In the genomic region with DNA sequence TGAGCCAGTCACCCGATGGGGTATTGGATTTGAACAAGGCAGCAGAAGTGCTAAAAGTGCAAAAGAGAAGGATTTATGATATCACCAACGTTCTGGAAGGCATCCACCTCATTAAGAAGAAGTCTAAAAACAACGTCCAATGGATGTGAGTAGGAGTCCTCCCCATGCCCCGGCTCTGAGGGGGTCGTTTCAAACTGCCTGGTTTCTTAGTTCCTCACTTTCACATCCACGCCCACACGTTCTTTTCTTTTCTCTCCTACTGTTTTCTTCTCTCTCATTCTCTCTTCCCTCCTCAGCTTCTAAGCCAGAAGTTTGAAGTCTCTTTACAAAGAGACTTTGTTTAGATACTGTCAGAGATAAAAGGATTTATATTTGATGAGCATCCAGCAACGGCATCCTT, we compare ENCODE assay signal across 22 cellular contexts. TPM values are rescaled to one million over a fixed set of nuclear protein-coding genes. Genes with fewer than 3 reads are reported as not detected.
A peak's percentile ranks its signal among the peaks of the same experiment; 100 is the strongest.
DNase-seq lines count a peak whose midpoint lies in the region; ATAC-seq and TF ChIP-seq lines count a peak whose summit lies in the region.
"Had no signal": no experiment of that assay in that cellular context is flagged by ENCODE, and none has a peak within 500 bp of the region (broad histone marks: within the 10 kb centered on the region; RNA-seq: fewer than 3 reads in every experiment).

No MANE protein-coding gene starts in this region.

- no peaks in the 10 kb centered on the region for H3K27me3 Mint-ChIP-seq in activated CD4-positive, alpha-beta T cell treated with anti-CD3 and anti-CD28 coated beads, Interleukin-2, amount 10 ng/mL, durations not matched to agents 24 days and 14 days
- H3K27me3 Mint-ChIP-seq in GM23338 (ENCODE audit: insufficient read depth, low read depth, poor library complexity): peaks cover 4% of the 10 kb centered on the region
- H3K27me3 Mint-ChIP-seq in activated T-helper 2 cell treated with anti-CD3 and anti-CD28 coated beads, Interferon-gamma antibody, Interleukin-2, Interleukin-4, amounts not matched to agents 10 μg/mL and 5 μg/mL and 100 μg/mL, durations not matched to agents 14 hours and 24 hours and 36 hours (ENCODE audit: low read depth): no peaks in the 10 kb centered on the region
- no peaks in the 10 kb centered on the region for H3K27me3 Mint-ChIP-seq in osteocyte (ENCODE audit: unreplicated experiment)
- H3K27me3 Mint-ChIP-seq: B cell; CD4-positive, alpha-beta T cell had no signal

- H3K36me3 ChIP-seq in GM23338 (ENCODE audit: insufficient read depth): peaks cover 24% of the 10 kb centered on the region

- no peak overlapping the region for H2AFZ ChIP-seq in GM23338
- H2AFZ ChIP-seq: GM23248, PC-9 had no signal

- H3F3A ChIP-seq in GM23338 (replicated peaks; ENCODE audit: low read depth): 0 out of 2 replicates have a peak, but pooled peaks cover 3% of the 10 kb centered on the region

- ATAC-seq in GM23338 (no peak), GM19023 (IDR thresholded peaks at IDR 0.05; ENCODE audit: unreplicated experiment) (no peak)

- no peak overlapping the region for H3K4me2 ChIP-seq in GM23338
- H3K4me2 ChIP-seq: PC-9, SK-N-SH had no signal

- H3K4me3 ChIP-seq in GM23338: no peak overlapping the region
- H3K4me3 ChIP-seq: GM23248, PC-9 had no signal

- no peaks in the 10 kb centered on the region for H3K27me3 ChIP-seq in GM23338 (ENCODE audit: insufficient read depth)

- peaks cover 57% of the 10 kb centered on the region for H3K79me2 ChIP-seq in GM23338 (replicated peaks; ENCODE audit: insufficient read depth)

- peaks cover 2% of the 10 kb centered on the region for H3K4me1 Mint-ChIP-seq in activated CD4-positive, alpha-beta T cell treated with anti-CD3 and anti-CD28 coated beads, Interleukin-2, amount 10 ng/mL, durations not matched to agents 24 days and 14 days
- H3K4me1 Mint-ChIP-seq in GM23338 (peaks cover 19% of the 10 kb centered on the region), osteocyte (ENCODE audit: unreplicated experiment) (no peaks in the 10 kb centered on the region)
- peaks cover 7% of the 10 kb centered on the region for H3K4me1 Mint-ChIP-seq in activated T-helper 2 cell treated with anti-CD3 and anti-CD28 coated beads, Interferon-gamma antibody, Interleukin-2, Interleukin-4, amounts not matched to agents 10 μg/mL and 5 μg/mL and 100 μg/mL, durations not matched to agents 14 hours and 24 hours and 36 hours (ENCODE audit: low read depth)
- H3K4me1 Mint-ChIP-seq: B cell had no signal

- H3K27ac Mint-ChIP-seq in activated CD4-positive, alpha-beta T cell treated with anti-CD3 and anti-CD28 coated beads, Interleukin-2, amount 10 ng/mL, durations not matched to agents 24 days and 14 days: peak overlapping the region; percentile 9
- H3K27ac Mint-ChIP-seq in GM23338: peak overlapping the region; percentile 22; the same call in 1 of the 2 replicates
- H3K27ac Mint-ChIP-seq in activated T-helper 2 cell treated with anti-CD3 and anti-CD28 coated beads, Interferon-gamma antibody, Interleukin-2, Interleukin-4, amounts not matched to agents 10 μg/mL and 5 μg/mL and 100 μg/mL, durations not matched to agents 14 hours and 24 hours and 36 hours: peak overlapping the region; percentile 2
- H3K27ac Mint-ChIP-seq in osteocyte (ENCODE audit: unreplicated experiment): no peak overlapping the region
- H3K27ac Mint-ChIP-seq: B cell; CD4-positive, alpha-beta T cell had no signal

- H3K9me2 ChIP-seq in GM23338 (ENCODE audit: insufficient read depth): no peaks in the 10 kb centered on the region
- H3K9me2 ChIP-seq: SK-N-SH had no signal

- H3K36me3 Mint-ChIP-seq in activated CD4-positive, alpha-beta T cell treated with anti-CD3 and anti-CD28 coated beads, Interleukin-2, amount 10 ng/mL, durations not matched to agents 24 days and 14 days (ENCODE audit: low read depth): peaks cover 46% of the 10 kb centered on the region
- peaks cover 86% of the 10 kb centered on the region for H3K36me3 Mint-ChIP-seq in GM23338 (ENCODE audit: low read depth)
- H3K36me3 Mint-ChIP-seq in activated T-helper 2 cell treated with anti-CD3 and anti-CD28 coated beads, Interferon-gamma antibody, Interleukin-2, Interleukin-4, amounts not matched to agents 10 μg/mL and 5 μg/mL and 100 μg/mL, durations not matched to agents 14 hours and 24 hours and 36 hours (ENCODE audit: low read depth): peaks cover 74% of the 10 kb centered on the region
- peaks cover 18% of the 10 kb centered on the region for H3K36me3 Mint-ChIP-seq in osteocyte (ENCODE audit: unreplicated experiment)

- DNase-seq in activated CD4-positive, alpha-beta T cell treated with anti-CD3 and anti-CD28 coated beads, Interleukin-2, amount 10 ng/mL, durations not matched to agents 24 days and 14 days: no peak
- DNase-seq in activated CD4-positive, alpha-beta T cell treated with anti-CD3 and anti-CD28 coated beads, Interleukin-2, amount 50 U/mL, for 1 hour: no peak
- DNase-seq in GM23338 (ENCODE audit: low spot score) (no peak), osteocyte (ENCODE audit: extremely low spot score, unreplicated experiment) (peak; percentile 10), NCI-H446 treated with DMSO at 0.1 percent for 48 hours (lab: John Stamatoyannopoulos, UW) (no peak)
- no peak for DNase-seq in activated T-helper 2 cell treated with anti-CD3 and anti-CD28 coated beads, Interferon-gamma antibody, Interleukin-2, Interleukin-4, amounts not matched to agents 10 μg/mL and 5 μg/mL and 100 μg/mL, durations not matched to agents 14 hours and 24 hours and 36 hours (ENCODE audit: low spot score)
- DNase-seq: CD4-positive, alpha-beta T cell; DMS153; GM23248; HCEC 1CT; KG1; NCI-H1105 treated with DMSO at 0.1 percent for 48 hours; NCI-H1694; NCI-H2081; NCI-H2171 treated with DMSO at 0.1 percent for 48 hours; NCI-H526; PC-9; SHP77 treated with DMSO at 0.1 percent for 48 hours; SK-N-SH had no signal

- no peaks in the 10 kb centered on the region for H3K4me1 ChIP-seq in GM23338 (ENCODE audit: insufficient read depth)

- intact Hi-C loops in activated CD4-positive, alpha-beta T cell treated with anti-CD3 and anti-CD28 coated beads, Interleukin-2, amount 10 ng/mL, durations not matched to agents 24 days and 14 days (cut with micrococcal nuclease): no loop called here
- intact Hi-C loops in activated T-helper 2 cell treated with anti-CD3 and anti-CD28 coated beads, Interferon-gamma antibody, Interleukin-2, Interleukin-4, amounts not matched to agents 10 μg/mL and 5 μg/mL and 100 μg/mL, durations not matched to agents 14 hours and 24 hours and 36 hours (cut with micrococcal nuclease): no loop called here

- no peak for TF ChIP-seq CTCF in GM23338 (conservative IDR thresholded peaks at IDR 0.05; ENCODE audit: low read depth in 2 of 2)
- no peak for TF ChIP-seq CTCF in osteocyte (IDR thresholded peaks at IDR 0.05)

- peaks cover 30% of the 10 kb centered on the region for H4K20me1 ChIP-seq in GM23338 (replicated peaks; ENCODE audit: insufficient read depth)

- no peak overlapping the region for H3K27ac ChIP-seq in GM23338 (ENCODE audit: low read depth)
- H3K27ac ChIP-seq: GM23248, PC-9, RWPE1 had no signal

- no peak overlapping the region for H3K4me3 Mint-ChIP-seq in activated CD4-positive, alpha-beta T cell treated with anti-CD3 and anti-CD28 coated beads, Interleukin-2, amount 10 ng/mL, durations not matched to agents 24 days and 14 days
- H3K4me3 Mint-ChIP-seq in GM23338: no peak overlapping the region
- no peak overlapping the region for H3K4me3 Mint-ChIP-seq in activated T-helper 2 cell treated with anti-CD3 and anti-CD28 coated beads, Interferon-gamma antibody, Interleukin-2, Interleukin-4, amounts not matched to agents 10 μg/mL and 5 μg/mL and 100 μg/mL, durations not matched to agents 14 hours and 24 hours and 36 hours (ENCODE audit: low read depth)
- no peak overlapping the region for H3K4me3 Mint-ChIP-seq in osteocyte (ENCODE audit: unreplicated experiment)
- H3K4me3 Mint-ChIP-seq: B cell; CD4-positive, alpha-beta T cell had no signal

- no peaks in the 10 kb centered on the region for H3K9me3 Mint-ChIP-seq in activated CD4-positive, alpha-beta T cell treated with anti-CD3 and anti-CD28 coated beads, Interleukin-2, amount 10 ng/mL, durations not matched to agents 24 days and 14 days
- H3K9me3 Mint-ChIP-seq in GM23338: no peaks in the 10 kb centered on the region
- H3K9me3 Mint-ChIP-seq in activated T-helper 2 cell treated with anti-CD3 and anti-CD28 coated beads, Interferon-gamma antibody, Interleukin-2, Interleukin-4, amounts not matched to agents 10 μg/mL and 5 μg/mL and 100 μg/mL, durations not matched to agents 14 hours and 24 hours and 36 hours: no peaks in the 10 kb centered on the region
- no peaks in the 10 kb centered on the region for H3K9me3 Mint-ChIP-seq in osteocyte (ENCODE audit: unreplicated experiment)
- H3K9me3 Mint-ChIP-seq: CD4-positive, alpha-beta T cell had no signal

TF ChIP-seq in GM23338, 12 proteins besides CTCF, POLR2A, EP300 and RAD21 (continues in another document):
- TF ChIP-seq ZNF114 (CRISPR knock-in tag; IDR thresholded peaks at IDR 0.05) (no peak), CREB1 (CRISPR knock-in tag; IDR thresholded peaks at IDR 0.05; ENCODE audit: low read depth) (no peak)

RNA-seq across cellular contexts. Expression of gene CDKAL1, which starts 53.0 kb away (rescaled TPM):
- total RNA-seq in activated CD4-positive, alpha-beta T cell treated with anti-CD3 and anti-CD28 coated beads, Interleukin-2, amount 10 ng/mL, durations not matched to agents 24 days and 14 days: 28.5 and 29.1 TPM in 2 replicates
- 22.5 and 35.0 TPM in 2 replicates for total RNA-seq in GM23338 (2014; rRNA removed; shearing (Covaris generic))
- polyA plus RNA-seq in GM23338 (2016; fragmentation: Nextera tagmentation; extraction: Ambion mirVana): 15.9 and 17.8 TPM in 2 replicates
- 30.5 and 31.2 TPM in 2 replicates for total RNA-seq in activated T-helper 2 cell treated with anti-CD3 and anti-CD28 coated beads, Interferon-gamma antibody, Interleukin-2, Interleukin-4, amounts not matched to agents 10 μg/mL and 5 μg/mL and 100 μg/mL, durations not matched to agents 14 hours and 24 hours and 36 hours
- total RNA-seq in osteocyte: 14.8 and 16.2 TPM in 2 replicates
